In genomic region chr1:96488777-96489176, GRCh38 we compare ENCODE assay signal across 20 cellular contexts.
DNase-seq lines count a peak whose midpoint lies in the region; ATAC-seq and TF ChIP-seq lines count a peak whose summit lies in the region.
"Had no signal": no experiment of that assay in that cellular context is flagged by ENCODE, and none has a peak within 500 bp of the region (broad histone marks: within the 10 kb centered on the region; RNA-seq: fewer than 3 reads in every experiment).

No MANE protein-coding gene starts in this region.

- intact Hi-C loops in MCF 10A (cut with micrococcal nuclease) (loop anchor here (5.0 kb wide), 1 partner anchor 126 kb away; no protein-coding TSS in a partner anchor), breast epithelium (cut with DNase I; ENCODE audit: low total_unique reads) (no loop called here), Caco-2 (cut with micrococcal nuclease; ENCODE audit: unreplicated experiment) (no loop called here), PC-3 (cut with micrococcal nuclease) (no loop called here)

- no peaks in the 10 kb centered on the region for H3K79me1 ChIP-seq in mesendoderm (ENCODE audit: low read length)

- H3K79me2 ChIP-seq in smooth muscle cell (ENCODE audit: low read depth) = no peaks in the 10 kb centered on the region
- H3K79me2 ChIP-seq in mesendoderm (ENCODE audit: control insufficient read depth, insufficient read depth, low read length) = no peaks in the 10 kb centered on the region
- no peaks in the 10 kb centered on the region for H3K79me2 ChIP-seq in PC-3 (ENCODE audit: low read length)

- H3K4me2 ChIP-seq in smooth muscle cell (peak overlapping the region; percentile 35), mesendoderm (ENCODE audit: low read length) (no peak overlapping the region), PC-3 (ENCODE audit: low read length) (no peak overlapping the region)
- H3K4me2 ChIP-seq: BLaER1 had no signal

- ATAC-seq in HG02571 (IDR thresholded peaks at IDR 0.05; ENCODE audit: unreplicated experiment) (peak; percentile 75), HG03196 (IDR thresholded peaks at IDR 0.05; ENCODE audit: unreplicated experiment) (peak; percentile 68), PC-3 (no peak)
- ATAC-seq: activated CD4-positive, CD25-positive, alpha-beta regulatory T cell treated with anti-CD3 and anti-CD28 coated beads, Interleukin-2, amount 50 U/mL, for 24 hours; effector memory CD8-positive, alpha-beta T cell had no signal

- H3K27me3 ChIP-seq in breast epithelium (no peaks in the 10 kb centered on the region), smooth muscle cell (ENCODE audit: low read depth) (peaks cover 4% of the 10 kb centered on the region), mesendoderm (ENCODE audit: insufficient read depth, low read length, poor library complexity) (no peaks in the 10 kb centered on the region), Caco-2 (replicated peaks; ENCODE audit: control insufficient read depth, insufficient read depth, low read length) (no peaks in the 10 kb centered on the region), PC-3 (ENCODE audit: low read length) (peaks cover 22% of the 10 kb centered on the region)
- H3K27me3 ChIP-seq: BLaER1 had no signal

- H3K4me3 Mint-ChIP-seq in MCF 10A (ENCODE audit: unreplicated experiment) (peak overlapping the region; percentile 10), Caco-2 (ENCODE audit: unreplicated experiment) (no peak overlapping the region)
- H3K4me3 Mint-ChIP-seq: effector memory CD8-positive, alpha-beta T cell; nephron progenitor cell; stimulated activated naive CD8-positive, alpha-beta T cell treated with anti-CD3 and anti-CD28 coated beads, Interleukin-15, Interleukin-2, amounts not matched to agents 100 ng/mL and 50 ng/mL, for 24 hours had no signal

- H3K27ac ChIP-seq in breast epithelium = no peak overlapping the region
- no peak overlapping the region for H3K27ac ChIP-seq in smooth muscle cell (ENCODE audit: low read depth)
- no peak overlapping the region for H3K27ac ChIP-seq in mesendoderm (ENCODE audit: low read depth, low read length)
- H3K27ac ChIP-seq in PC-3 (ENCODE audit: low read length) = no peak overlapping the region
- H3K27ac ChIP-seq: 22Rv1, BLaER1, GM23248 had no signal

- H3K9me3 Mint-ChIP-seq in MCF 10A (ENCODE audit: unreplicated experiment) (no peaks in the 10 kb centered on the region), Caco-2 (ENCODE audit: unreplicated experiment) (no peaks in the 10 kb centered on the region)
- H3K9me3 Mint-ChIP-seq: stimulated activated naive CD8-positive, alpha-beta T cell treated with anti-CD3 and anti-CD28 coated beads, Interleukin-15, Interleukin-2, amounts not matched to agents 100 ng/mL and 50 ng/mL, for 24 hours had no signal

- H3K56ac ChIP-seq in mesendoderm (ENCODE audit: low read length) = no peak overlapping the region

- no peak overlapping the region for H3K4ac ChIP-seq in mesendoderm (ENCODE audit: low read depth, low read length)

- H4K20me1 ChIP-seq in smooth muscle cell (ENCODE audit: low read depth) = no peaks in the 10 kb centered on the region
- H4K20me1 ChIP-seq in PC-3 (ENCODE audit: low read length) = no peaks in the 10 kb centered on the region
- H4K20me1 ChIP-seq: BLaER1 had no signal

- POLR2A ChIA-PET in MCF 10A (lab: Yijun Ruan, JAX) = no interaction called here
- POLR2A ChIA-PET in Caco-2 (lab: Charles Lee) = no interaction called here
- POLR2A ChIA-PET in PC-3 (lab: Charles Lee; ENCODE audit: unreplicated experiment) = no interaction called here

- H2BK120ac ChIP-seq in mesendoderm (ENCODE audit: low read depth, low read length) = no peak overlapping the region

- no peaks in the 10 kb centered on the region for H3K27me3 Mint-ChIP-seq in MCF 10A (ENCODE audit: insufficient read depth, unreplicated experiment)
- no peaks in the 10 kb centered on the region for H3K27me3 Mint-ChIP-seq in Caco-2 (ENCODE audit: insufficient read depth, unreplicated experiment)
- H3K27me3 Mint-ChIP-seq: effector memory CD8-positive, alpha-beta T cell; stimulated activated naive CD8-positive, alpha-beta T cell treated with anti-CD3 and anti-CD28 coated beads, Interleukin-15, Interleukin-2, amounts not matched to agents 100 ng/mL and 50 ng/mL, for 24 hours had no signal

- WGBS in smooth muscle cell (ENCODE audit: low lambda C conversion rate) = 36% methylated on average over 2 of the region's 2 CpGs
- no CpG with 5 or more reads among the region's 2 CpGs for WGBS in mesendoderm (ENCODE audit: extremely low coverage, insufficient coverage, low lambda C conversion rate)

- H3K9ac ChIP-seq in smooth muscle cell (ENCODE audit: low read depth) = no peak overlapping the region
- no peak overlapping the region for H3K9ac ChIP-seq in mesendoderm (ENCODE audit: low read length)
- no peak overlapping the region for H3K9ac ChIP-seq in PC-3 (ENCODE audit: low read length)
- H3K9ac ChIP-seq: BLaER1, GM23248 had no signal

- CTCF ChIA-PET in MCF 10A (lab: Yijun Ruan, JAX) (no interaction called here), Caco-2 (lab: Charles Lee) (no interaction called here), PC-3 (lab: Charles Lee) (no interaction called here)

- no peak for TF ChIP-seq POLR2A in breast epithelium (IDR thresholded peaks at IDR 0.05)

- TF ChIP-seq CTCF in MCF 10A (IDR thresholded peaks at IDR 0.05; ENCODE audit: unreplicated experiment) = no peak
- TF ChIP-seq CTCF in breast epithelium (IDR thresholded peaks at IDR 0.05) = no peak
- TF ChIP-seq CTCF in smooth muscle cell (IDR thresholded peaks at IDR 0.05; ENCODE audit: borderline replicate concordance, insufficient read depth, poor library complexity, severe bottlenecking) = no peak
- no peak for TF ChIP-seq CTCF in Caco-2 (IDR thresholded peaks at IDR 0.05; ENCODE audit: insufficient read depth in 1 of 2, low read depth in 1 of 2, low read length in 1 of 2, severe bottlenecking in 1 of 2, unreplicated experiment in 1 of 2)
- TF ChIP-seq CTCF in PC-3 (conservative IDR thresholded peaks at IDR 0.05; ENCODE audit: low read depth, low read length) = no peak

- no peak overlapping the region for H2AK5ac ChIP-seq in mesendoderm (ENCODE audit: low read length)

- H3K23ac ChIP-seq in mesendoderm (ENCODE audit: low read length) = no peak overlapping the region

- H3F3A ChIP-seq in smooth muscle cell (ENCODE audit: low read depth) (no peaks in the 10 kb centered on the region), PC-3 (ENCODE audit: low read length, unreplicated experiment) (no peaks in the 10 kb centered on the region)

- no peak overlapping the region for H2AFZ ChIP-seq in smooth muscle cell (ENCODE audit: low read depth)
- H2AFZ ChIP-seq in PC-3 (ENCODE audit: low read length) = no peak overlapping the region
- H2AFZ ChIP-seq: GM23248 had no signal

- no peak overlapping the region for H2BK5ac ChIP-seq in mesendoderm (ENCODE audit: low read length)

- peak overlapping the region; percentile 79 for H3K27ac Mint-ChIP-seq in MCF 10A (ENCODE audit: low read depth, unreplicated experiment)
- H3K27ac Mint-ChIP-seq in Caco-2 (ENCODE audit: unreplicated experiment) = no peak overlapping the region
- H3K27ac Mint-ChIP-seq: effector memory CD8-positive, alpha-beta T cell; nephron progenitor cell; stimulated activated naive CD8-positive, alpha-beta T cell treated with anti-CD3 and anti-CD28 coated beads, Interleukin-15, Interleukin-2, amounts not matched to agents 100 ng/mL and 50 ng/mL, for 24 hours had no signal

- no TSS peak for BruUV-seq in MCF 10A (replicated peaks; lab: Mats Ljungman, UMichigan)
- BruUV-seq in Caco-2 (replicated peaks; lab: Mats Ljungman, UMichigan) = no TSS peak
- no TSS peak for BruUV-seq in PC-3 (replicated peaks; lab: Mats Ljungman, UMichigan)

- no peaks in the 10 kb centered on the region for H3K9me2 ChIP-seq in PC-3 (replicated peaks; ENCODE audit: low read length)

- no peak overlapping the region for H3K18ac ChIP-seq in mesendoderm (ENCODE audit: low read length)

- H3K9me3 ChIP-seq in breast epithelium = no peaks in the 10 kb centered on the region
- H3K9me3 ChIP-seq in smooth muscle cell (replicated peaks; ENCODE audit: low read depth) = no peaks in the 10 kb centered on the region
- no peaks in the 10 kb centered on the region for H3K9me3 ChIP-seq in Caco-2
- H3K9me3 ChIP-seq in PC-3 (ENCODE audit: low read length) = no peaks in the 10 kb centered on the region
- H3K9me3 ChIP-seq: BLaER1 had no signal

- H3K4me1 ChIP-seq in breast epithelium (no peaks in the 10 kb centered on the region), smooth muscle cell (ENCODE audit: low read depth) (peaks cover 18% of the 10 kb centered on the region), mesendoderm (ENCODE audit: control insufficient read depth, low read depth, low read length) (peaks cover 2% of the 10 kb centered on the region), Caco-2 (no peaks in the 10 kb centered on the region), PC-3 (ENCODE audit: insufficient read depth, low read length) (no peaks in the 10 kb centered on the region)
- H3K4me1 ChIP-seq: BLaER1 had no signal

- no peak overlapping the region for H2BK15ac ChIP-seq in mesendoderm (replicated peaks; ENCODE audit: low read depth)

- H4K5ac ChIP-seq in mesendoderm (ENCODE audit: low read length) = no peak overlapping the region

- H3K4me1 Mint-ChIP-seq in MCF 10A (ENCODE audit: insufficient read depth, unreplicated experiment) (peaks cover 33% of the 10 kb centered on the region), Caco-2 (ENCODE audit: low read depth, unreplicated experiment) (no peaks in the 10 kb centered on the region)

- H3K36me3 Mint-ChIP-seq in MCF 10A (ENCODE audit: insufficient read depth, unreplicated experiment) (no peaks in the 10 kb centered on the region), Caco-2 (ENCODE audit: insufficient read depth, unreplicated experiment) (no peaks in the 10 kb centered on the region)

- H3K36me3 ChIP-seq in breast epithelium = no peaks in the 10 kb centered on the region
- no peaks in the 10 kb centered on the region for H3K36me3 ChIP-seq in smooth muscle cell (ENCODE audit: low read depth)
- no peaks in the 10 kb centered on the region for H3K36me3 ChIP-seq in mesendoderm (ENCODE audit: control insufficient read depth, insufficient read depth, low read length)
- H3K36me3 ChIP-seq in Caco-2 (ENCODE audit: control insufficient read depth, insufficient read depth, low read length) = no peaks in the 10 kb centered on the region
- H3K36me3 ChIP-seq in PC-3 (ENCODE audit: low read depth, low read length) = no peaks in the 10 kb centered on the region
- H3K36me3 ChIP-seq: BLaER1 had no signal

- H3K4me3 ChIP-seq in breast epithelium = no peak overlapping the region
- no peak overlapping the region for H3K4me3 ChIP-seq in smooth muscle cell
- H3K4me3 ChIP-seq in mesendoderm (ENCODE audit: low read length) = no peak overlapping the region
- no peak overlapping the region for H3K4me3 ChIP-seq in Caco-2 (ENCODE audit: low read depth, low read length)
- no peak overlapping the region for H3K4me3 ChIP-seq in PC-3 (ENCODE audit: low read length)
- H3K4me3 ChIP-seq: BLaER1, GM23248 had no signal

- DNase-seq in MCF 10A (ENCODE audit: unreplicated experiment) = no peak
- DNase-seq in breast epithelium (ENCODE audit: low spot score in 2 of 2) = no peak
- no peak for DNase-seq in smooth muscle cell (lab: John Stamatoyannopoulos, UW; ENCODE audit: unreplicated experiment)
- no peak for DNase-seq in mesendoderm
- DNase-seq in Caco-2 = no peak
- no peak for DNase-seq in PC-3
- DNase-seq: activated effector memory CD4-positive, alpha-beta T cell treated with anti-CD3 and anti-CD28 coated beads, Interleukin-2, amount 50 U/mL, for 16 hours; amniotic stem cell; effector memory CD8-positive, alpha-beta T cell; GM23248; NCI-H1436; NCI-H345; nephron progenitor cell; SHP77 had no signal

- H4K8ac ChIP-seq in mesendoderm (ENCODE audit: low read depth, low read length) = no peak overlapping the region
